In genomic region chr2:215409331-215410127, GRCh38 we compare ENCODE assay signal across 1 cellular context.
TF ChIP-seq lines count a peak whose summit lies in the region.

No MANE protein-coding gene starts in this region.

TF ChIP-seq in HepG2, 621 proteins besides CTCF, POLR2A, EP300 and RAD21 (continued from another document):
- TF ChIP-seq ZNF318 (CRISPR knock-in tag; IDR thresholded peaks at IDR 0.05) (0 out of 2 replicates have a peak, but pooled peaks have one; percentile 56), SOX6 (IDR thresholded peaks at IDR 0.05) (no peak), SOX6 (CRISPR knock-in tag; IDR thresholded peaks at IDR 0.05) (no peak), FOXA1 (IDR thresholded peaks at IDR 0.05) (no peak), FOXA1 (CRISPR knock-in tag; IDR thresholded peaks at IDR 0.05) (peak; percentile 43; the same call in 1 of the 2 replicates), SMAD9 (CRISPR knock-in tag; IDR thresholded peaks at IDR 0.05) (no peak), MXD4 (CRISPR knock-in tag; IDR thresholded peaks at IDR 0.05) (no peak), ETV5 (CRISPR knock-in tag; IDR thresholded peaks at IDR 0.05; ENCODE audit: borderline replicate concordance) (no peak), TBX3 (IDR thresholded peaks at IDR 0.05; ENCODE audit: borderline replicate concordance) (no peak), ZNF281 (CRISPR knock-in tag; IDR thresholded peaks at IDR 0.05; ENCODE audit: borderline replicate concordance) (no peak), RBM22 (optimal IDR thresholded peaks at IDR 0.05; ENCODE audit: low read length) (peak; percentile 84), ZKSCAN8 (CRISPR knock-in tag; IDR thresholded peaks at IDR 0.05; ENCODE audit: borderline replicate concordance) (no peak), ARNT2 (CRISPR knock-in tag; IDR thresholded peaks at IDR 0.05; ENCODE audit: low read depth) (peak; percentile 44), HINFP (CRISPR knock-in tag; IDR thresholded peaks at IDR 0.05; ENCODE audit: low read depth) (0 out of 2 replicates have a peak, but pooled peaks have one; percentile 16), SPEN (CRISPR knock-in tag; IDR thresholded peaks at IDR 0.05; ENCODE audit: low read depth) (no peak), THAP7 (CRISPR knock-in tag; IDR thresholded peaks at IDR 0.05) (no peak), ZNF574 (CRISPR knock-in tag; IDR thresholded peaks at IDR 0.05) (no peak), ZNF276 (CRISPR knock-in tag; IDR thresholded peaks at IDR 0.05; ENCODE audit: low read depth) (no peak), ZNF430 (CRISPR knock-in tag; IDR thresholded peaks at IDR 0.05) (no peak)
